In the genomic region with DNA sequence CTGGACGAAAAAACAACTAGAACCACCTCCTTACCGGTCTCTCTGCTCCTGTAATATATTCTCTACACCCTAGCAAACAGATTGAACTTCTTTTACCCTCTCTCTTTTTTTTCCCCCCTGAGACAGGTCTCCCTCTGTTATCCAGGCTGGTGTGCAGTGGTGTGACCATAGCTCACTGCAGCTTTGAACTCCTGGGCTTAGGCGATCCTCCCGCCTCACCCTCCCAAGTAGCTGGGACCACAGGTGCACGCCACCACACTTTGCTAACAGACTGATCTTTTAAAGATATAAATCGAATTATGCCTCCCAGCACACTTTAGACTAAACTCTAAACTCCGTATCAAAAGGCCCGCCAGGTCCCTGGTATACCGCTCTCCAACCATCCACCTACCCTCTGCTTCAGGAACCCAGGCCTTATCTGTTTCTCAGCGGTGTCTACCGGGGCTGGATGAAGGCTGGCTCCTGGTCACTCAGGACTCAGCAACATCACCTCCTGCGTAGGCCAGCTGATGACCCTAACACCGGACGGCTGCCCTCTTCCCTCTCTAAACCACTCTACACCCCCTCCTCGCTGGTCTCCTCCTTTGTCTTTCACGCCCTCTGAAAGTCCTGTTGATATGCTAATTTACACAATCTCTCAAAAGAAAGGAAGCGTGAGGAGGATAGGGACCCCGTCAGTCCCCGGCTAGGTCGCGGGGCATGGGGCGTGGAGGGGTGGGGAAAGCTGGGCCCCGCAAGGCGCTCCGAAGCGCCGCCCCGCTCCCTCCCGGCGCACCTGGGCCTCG, we compare ENCODE assay signal across 6 cellular contexts.
DNase-seq lines count a peak whose midpoint lies in the region; ATAC-seq, FAIRE-seq and TF ChIP-seq lines count a peak whose summit lies in the region.

No MANE protein-coding gene starts in this region.

- H3K27ac Mint-ChIP-seq in effector memory CD8-positive, alpha-beta T cell: peak overlapping the region; percentile 84 to 91

- peak overlapping the region; percentile 93 for H3K27ac ChIP-seq in 22Rv1

- peak overlapping the region; percentile 88 for H3K4me3 ChIP-seq in retinal pigment epithelial cell (ENCODE audit: low read length)

- H3K9me3 Mint-ChIP-seq in effector memory CD8-positive, alpha-beta T cell: no peaks in the 10 kb centered on the region

- H3K4me1 Mint-ChIP-seq in effector memory CD8-positive, alpha-beta T cell (ENCODE audit: low read depth in 2 of 2): peaks cover 33 to 38% of the 10 kb centered on the region in 2 donors

- H3K4me3 Mint-ChIP-seq in effector memory CD8-positive, alpha-beta T cell: peak overlapping the region; percentile 80 to 85

- DNase-seq in HTR-8/SVneo (ENCODE audit: insufficient read length, low spot score): peak; percentile 20
- DNase-seq in effector memory CD8-positive, alpha-beta T cell: no peak
- no peak for DNase-seq in retinal pigment epithelial cell (ENCODE audit: low read depth)
- DNase-seq in NCI-H345 (lab: John Stamatoyannopoulos, UW): no peak

- no peak for FAIRE-seq in HTR-8/SVneo (lab: Jason Lieb, UNC)

- ATAC-seq in effector memory CD8-positive, alpha-beta T cell (replicated peaks): no peak
- no peak for ATAC-seq in HG03439 (IDR thresholded peaks at IDR 0.05; ENCODE audit: unreplicated experiment)

- H3K27me3 Mint-ChIP-seq in effector memory CD8-positive, alpha-beta T cell: no peaks in the 10 kb centered on the region

- no peak for TF ChIP-seq CTCF in 22Rv1 (IDR thresholded peaks at IDR 0.05)
- no peak for TF ChIP-seq CTCF in retinal pigment epithelial cell (conservative IDR thresholded peaks at IDR 0.05; ENCODE audit: low read depth, low read length)

- peaks cover 32% of the 10 kb centered on the region for H3K36me3 Mint-ChIP-seq in effector memory CD8-positive, alpha-beta T cell (ENCODE audit: insufficient read depth)
